In the genomic region with DNA sequence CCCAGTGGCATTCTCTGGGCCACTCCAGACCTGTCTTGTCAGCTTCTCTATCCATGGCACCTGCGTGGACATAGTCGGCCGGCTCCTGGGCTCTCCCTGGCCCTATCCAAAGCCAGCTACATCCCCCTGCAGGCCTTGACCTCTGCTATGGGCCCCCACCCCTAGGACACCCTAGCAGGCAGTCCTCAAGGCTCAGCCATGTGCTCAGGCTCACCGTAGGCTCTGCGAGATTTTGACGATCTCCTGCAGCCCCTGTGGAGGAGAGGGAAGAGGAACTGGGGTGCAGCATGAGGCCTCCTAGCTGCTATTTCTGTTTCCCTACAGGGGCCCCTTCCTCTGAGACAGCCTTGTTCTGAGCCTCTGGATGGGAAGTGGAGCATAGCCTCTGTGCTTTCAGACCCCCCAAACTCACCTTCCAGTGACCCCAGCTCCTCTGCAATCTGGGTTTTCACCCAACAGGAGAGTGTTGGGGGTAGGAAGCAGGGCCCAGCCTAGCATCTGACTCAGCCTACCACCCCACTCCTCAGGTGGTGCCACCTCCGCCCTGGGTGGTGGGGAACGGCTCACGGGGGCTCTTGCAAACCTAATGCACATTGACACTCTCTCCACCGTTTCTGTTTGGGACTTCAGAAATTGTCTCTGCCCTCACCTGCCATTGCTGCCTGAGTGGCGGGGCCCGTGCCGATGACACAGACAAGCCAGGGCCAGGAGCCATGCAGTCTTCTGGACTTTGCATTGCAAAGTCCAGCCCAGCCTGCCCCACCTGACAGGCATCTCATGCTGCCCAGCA, we compare ENCODE assay signal across 11 cellular contexts. TPM values are rescaled to one million over a fixed set of nuclear protein-coding genes. Genes with fewer than 3 reads are reported as not detected.
DNase-seq lines count a peak whose midpoint lies in the region; ATAC-seq and TF ChIP-seq lines count a peak whose summit lies in the region.
"Had no signal": no experiment of that assay in that cellular context is flagged by ENCODE, and none has a peak within 500 bp of the region (broad histone marks: within the 10 kb centered on the region; RNA-seq: fewer than 3 reads in every experiment).

No MANE protein-coding gene starts in this region.

- peaks cover 75 to 83% of the 10 kb centered on the region in 2 experiments for H3K4me1 ChIP-seq in neutrophil (ENCODE audit: control insufficient read depth in 1 of 2, insufficient read depth in 1 of 2, low read depth in 1 of 2, low read length in 1 of 2)
- H3K4me1 ChIP-seq: SJSA1 had no signal

- in situ Hi-C loops in brain microvascular endothelial cell (cut with HindIII; ENCODE audit: low pct_ligation_motif_present, low sequenced_read_pairs), result no loop called here

- CTCF ChIA-PET in CD4-positive, alpha-beta T cell (lab: Charles Lee), result interaction anchor here (1.2 kb wide), 1 partner anchor 160 kb away, joined by 3 read pairs; no protein-coding TSS in a partner anchor

- DNase-seq in CD4-positive, alpha-beta T cell, result no peak
- DNase-seq in NOMO-1 treated with DMSO at 0.1 percent for 48 hours (lab: John Stamatoyannopoulos, UW; ENCODE audit: unreplicated experiment), result peak; percentile 93
- peak; percentile 47 for DNase-seq in globus pallidus (ENCODE audit: low spot score)
- no peak for DNase-seq in brain microvascular endothelial cell
- DNase-seq in NCI-H128 (lab: John Stamatoyannopoulos, UW; ENCODE audit: unreplicated experiment), result no peak
- DNase-seq in HuH-7.5 (ENCODE audit: low spot score), result no peak
- no peak for DNase-seq in coronary artery (ENCODE audit: low spot score)
- DNase-seq: foreskin fibroblast, NCI-H446 treated with DMSO at 0.1 percent for 48 hours had no signal

- H3K4me3 ChIP-seq in neutrophil (ENCODE audit: low read depth in 1 of 2, low read length in 1 of 2) (peak overlapping the region; percentile 27 to 40), brain microvascular endothelial cell (ENCODE audit: low read depth, low read length) (no peak overlapping the region), coronary artery (no peak overlapping the region)
- H3K4me3 ChIP-seq: SJSA1 had no signal

- no peak overlapping the region for H3K4me3 Mint-ChIP-seq in CD4-positive, alpha-beta T cell

- H3K27me3 ChIP-seq in CD4-positive, alpha-beta T cell (ENCODE audit: control insufficient read depth, insufficient read depth, low read length), result no peaks in the 10 kb centered on the region
- H3K27me3 ChIP-seq in neutrophil (no peaks in the 10 kb centered on the region), brain microvascular endothelial cell (replicated peaks) (no peaks in the 10 kb centered on the region)

- peaks cover 31% of the 10 kb centered on the region for H3K36me3 Mint-ChIP-seq in CD4-positive, alpha-beta T cell (ENCODE audit: low read depth)

- H3K27me3 Mint-ChIP-seq in CD4-positive, alpha-beta T cell, result no peaks in the 10 kb centered on the region

- no peak for TF ChIP-seq CTCF in CD4-positive, alpha-beta T cell (IDR thresholded peaks at IDR 0.05)
- TF ChIP-seq CTCF in neutrophil (IDR thresholded peaks at IDR 0.05) (no peak), brain microvascular endothelial cell (IDR thresholded peaks at IDR 0.05; ENCODE audit: low read depth, low read length, missing control alignments) (no peak), coronary artery (IDR thresholded peaks at IDR 0.05) (no peak)

- intact Hi-C loops in CD4-positive, alpha-beta T cell (cut with DNase I, micrococcal nuclease), result loop anchor here (2.0 to 10.0 kb wide), 3 partner anchors 34 to 740 kb away; no protein-coding TSS in a partner anchor

- H3K9me3 Mint-ChIP-seq in CD4-positive, alpha-beta T cell, result no peaks in the 10 kb centered on the region

- POLR2A ChIA-PET in CD4-positive, alpha-beta T cell (lab: Charles Lee), result no interaction called here

- H3K36me3 ChIP-seq in neutrophil, result peaks cover 35% of the 10 kb centered on the region
- no peaks in the 10 kb centered on the region for H3K36me3 ChIP-seq in brain microvascular endothelial cell (replicated peaks)
- H3K36me3 ChIP-seq: SJSA1 had no signal

- peak overlapping the region; percentile 61 for H3K27ac Mint-ChIP-seq in CD4-positive, alpha-beta T cell

- no peak for ATAC-seq in CD4-positive, alpha-beta T cell (ENCODE audit: poor library complexity)

- no peaks in the 10 kb centered on the region for H3K9me3 ChIP-seq in CD4-positive, alpha-beta T cell (ENCODE audit: control insufficient read depth, low read length)
- no peaks in the 10 kb centered on the region for H3K9me3 ChIP-seq in neutrophil
- H3K9me3 ChIP-seq: SJSA1 had no signal

- H3K27ac ChIP-seq in CD4-positive, alpha-beta T cell (ENCODE audit: low read depth, low read length), result no peak overlapping the region
- H3K27ac ChIP-seq in neutrophil (peak overlapping the region; percentile 84), brain microvascular endothelial cell (no peak overlapping the region), coronary artery (peak overlapping the region in 1 of 2 donors; percentile 81)
- H3K27ac ChIP-seq: SJSA1 had no signal

- peaks cover 67% of the 10 kb centered on the region for H3K4me1 Mint-ChIP-seq in CD4-positive, alpha-beta T cell (ENCODE audit: low read depth)

RNA-seq across cellular contexts. Expression of gene HRH2, which starts 36.7 kb away (rescaled TPM):
- total RNA-seq in CD4-positive, alpha-beta T cell, result 1 to 10 TPM; 2.9 to 3.4 TPM
- total RNA-seq: SJSA1 had no signal

Comparison
In these comparisons a context has a peak if more than half of its experiments do, and no peak if none do; other contexts are left out.
1. DNase-seq: peak in NOMO-1 treated with DMSO at 0.1 percent for 48 hours (single experiment) and globus pallidus (single experiment); none in CD4-positive, alpha-beta T cell (0 of 10), brain microvascular endothelial cell (single experiment), NCI-H128 (single experiment), HuH-7.5 (single experiment) and coronary artery (single experiment).
2. H3K4me3 ChIP-seq: peak in neutrophil (2 of 2); none in brain microvascular endothelial cell (single experiment) and coronary artery (single experiment).